17 cellular contexts compared by ENCODE assay signal in genomic region chr1:111821121-111821745, GRCh38.
DNase-seq lines count a peak whose midpoint lies in the region; ATAC-seq and TF ChIP-seq lines count a peak whose summit lies in the region.
"Had no signal": no experiment of that assay in that cellular context is flagged by ENCODE, and none has a peak within 500 bp of the region (broad histone marks: within the 10 kb centered on the region; RNA-seq: fewer than 3 reads in every experiment).

No MANE protein-coding gene starts in this region.

- no peak overlapping the region for H2AK5ac ChIP-seq in mesendoderm (ENCODE audit: low read length)

- no peak overlapping the region for H3K4me3 ChIP-seq in BE2C (ENCODE audit: low read depth, low read length)
- no peak overlapping the region for H3K4me3 ChIP-seq in mesendoderm (ENCODE audit: low read length)
- H3K4me3 ChIP-seq: A549, K562 had no signal

- ATAC-seq in GM18519 (IDR thresholded peaks at IDR 0.05; ENCODE audit: low FRiP score, unreplicated experiment), result no peak
- ATAC-seq in T-helper 17 cell, result no peak
- ATAC-seq: A549, HCT116, K562 had no signal

- peaks cover 0 to 12% (median 4%) of the 10 kb centered on the region in 7 donors for H3K9me3 Mint-ChIP-seq in CD14-positive monocyte

- DNase-seq in A172 (ENCODE audit: low spot score), result peak; percentile 2
- DNase-seq in BE2C, result peak; percentile 21
- DNase-seq in NCI-H446 treated with DMSO at 0.1 percent for 48 hours (lab: John Stamatoyannopoulos, UW), result peak; percentile 41
- DNase-seq in mesendoderm, result peak; percentile 50
- DNase-seq in CD14-positive monocyte (ENCODE audit: low spot score), result no peak
- no peak for DNase-seq in T-helper 17 cell
- DNase-seq: C1 segment of cervical spinal cord; Caco-2; CD4-positive, alpha-beta T cell; GOT3; H7; IMR-90 had no signal

- H3K27me3 ChIP-seq in BE2C (no peaks in the 10 kb centered on the region), mesendoderm (ENCODE audit: insufficient read depth, low read length, poor library complexity) (no peaks in the 10 kb centered on the region)

- H3K27ac Mint-ChIP-seq in CD14-positive monocyte (no peak overlapping the region), T-helper 17 cell (no peak overlapping the region)
- H3K27ac Mint-ChIP-seq: B cell; CD4-positive, alpha-beta T cell had no signal

- no peaks in the 10 kb centered on the region for H3K4me1 ChIP-seq in BE2C
- no peaks in the 10 kb centered on the region for H3K4me1 ChIP-seq in mesendoderm (ENCODE audit: control insufficient read depth, low read depth, low read length)
- H3K4me1 ChIP-seq: A549, Caco-2 had no signal

- H4K5ac ChIP-seq in mesendoderm (ENCODE audit: low read length), result no peak overlapping the region

- no peak overlapping the region for H2BK120ac ChIP-seq in mesendoderm (ENCODE audit: low read depth, low read length)

- H3K27me3 Mint-ChIP-seq in CD14-positive monocyte (ENCODE audit: low read depth in 3 of 3) (peaks cover 7 to 24% (median 15%) of the 10 kb centered on the region in 3 donors), T-helper 17 cell (peaks cover 32% of the 10 kb centered on the region)

- intact Hi-C loops in CD14-positive monocyte (cut with micrococcal nuclease), result no loop called here

- no peak for TF ChIP-seq CTCF in BE2C (IDR thresholded peaks at IDR 0.05; ENCODE audit: low read depth, low read length)
- no peak for TF ChIP-seq CTCF in CD14-positive monocyte (IDR thresholded peaks at IDR 0.05)

- no peak overlapping the region for H3K4me3 Mint-ChIP-seq in CD14-positive monocyte
- no peak overlapping the region for H3K4me3 Mint-ChIP-seq in T-helper 17 cell
- H3K4me3 Mint-ChIP-seq: B cell; CD4-positive, alpha-beta T cell had no signal

- no peaks in the 10 kb centered on the region for H3K4me1 Mint-ChIP-seq in CD14-positive monocyte
- H3K4me1 Mint-ChIP-seq in T-helper 17 cell, result no peaks in the 10 kb centered on the region

- H3K4ac ChIP-seq in mesendoderm (ENCODE audit: low read depth, low read length), result no peak overlapping the region

- H3K56ac ChIP-seq in mesendoderm (ENCODE audit: low read length), result no peak overlapping the region

- H3K4me2 ChIP-seq in mesendoderm (ENCODE audit: low read length), result no peak overlapping the region
- H3K4me2 ChIP-seq: A549 had no signal

- H3K9me3 ChIP-seq in BE2C (no peaks in the 10 kb centered on the region), T-helper 17 cell (ENCODE audit: control insufficient read depth, low read length, poor library complexity, severe bottlenecking) (no peaks in the 10 kb centered on the region)
- H3K9me3 ChIP-seq: A549, Caco-2 had no signal

- H2BK15ac ChIP-seq in mesendoderm (replicated peaks; ENCODE audit: low read depth), result no peak overlapping the region

- H3K79me2 ChIP-seq in mesendoderm (ENCODE audit: control insufficient read depth, insufficient read depth, low read length), result no peaks in the 10 kb centered on the region

- no peak overlapping the region for H4K8ac ChIP-seq in mesendoderm (ENCODE audit: low read depth, low read length)

- H3K36me3 ChIP-seq in BE2C, result no peaks in the 10 kb centered on the region
- no peaks in the 10 kb centered on the region for H3K36me3 ChIP-seq in mesendoderm (ENCODE audit: control insufficient read depth, insufficient read depth, low read length)

- H3K36me3 Mint-ChIP-seq in CD14-positive monocyte (no peaks in the 10 kb centered on the region), T-helper 17 cell (ENCODE audit: low read depth) (peaks cover 4% of the 10 kb centered on the region)

- H3K27ac ChIP-seq in mesendoderm (ENCODE audit: low read depth, low read length), result no peak overlapping the region
- H3K27ac ChIP-seq: A549 had no signal

- H3K79me1 ChIP-seq in mesendoderm (ENCODE audit: low read length), result no peaks in the 10 kb centered on the region

- H3K23ac ChIP-seq in mesendoderm (ENCODE audit: low read length), result no peak overlapping the region

- no CpG with 5 or more reads among the region's 7 CpGs for WGBS in mesendoderm (ENCODE audit: extremely low coverage, insufficient coverage, low lambda C conversion rate)

- no peak overlapping the region for H3K9ac ChIP-seq in mesendoderm (ENCODE audit: low read length)

- no peak overlapping the region for H2BK5ac ChIP-seq in mesendoderm (ENCODE audit: low read length)

- H3K18ac ChIP-seq in mesendoderm (ENCODE audit: low read length), result no peak overlapping the region

Comparison
In these comparisons a context has a peak if more than half of its experiments do, and no peak if none do; other contexts are left out.
1. DNase-seq: peak in A172 (single experiment), BE2C (single experiment), NCI-H446 treated with DMSO at 0.1 percent for 48 hours (single experiment) and mesendoderm (single experiment); none in CD14-positive monocyte (single experiment) and T-helper 17 cell (0 of 3).